Comparison of ENCODE assay signal across 15 cellular contexts in genomic region chr16:84578538-84579126, GRCh38.
"Had no signal": no experiment of that assay in that cellular context is flagged by ENCODE, and none has a peak within 500 bp of the region (broad histone marks: within the 10 kb centered on the region; RNA-seq: fewer than 3 reads in every experiment).

No MANE protein-coding gene starts in this region.

- H3K36me3 ChIP-seq: ascending aorta, cardiac muscle cell, gastroesophageal sphincter, pancreas, uterus had no signal

- H3K9me3 Mint-ChIP-seq: memory B cell, neural crest cell had no signal

- DNase-seq: activated CD4-positive, alpha-beta T cell treated with anti-CD3 and anti-CD28 coated beads for 4 hours; activated gamma-delta T cell; effector CD8-positive, alpha-beta T cell; islet precursor cell; left lung; pancreas; stimulated activated CD4-positive, alpha-beta T cell treated with anti-CD3 and anti-CD28 coated beads, Interleukin-2, amount 100 ng/mL, for 48 hours; stimulated activated CD8-positive, alpha-beta memory T cell treated with anti-CD3 and anti-CD28 coated beads, Interleukin-4, amount 100 ng/mL, for 48 hours; uterus had no signal

- H3K27ac ChIP-seq: ascending aorta, cardiac muscle cell, gastroesophageal sphincter, left lung, uterus had no signal

- ATAC-seq: gastroesophageal sphincter, left lung had no signal

- H3K27me3 Mint-ChIP-seq: memory B cell had no signal

- H3K27me3 ChIP-seq: ascending aorta, cardiac muscle cell, gastroesophageal sphincter, left lung, pancreas, uterus had no signal

- H3K4me3 ChIP-seq: ascending aorta, cardiac muscle cell, gastroesophageal sphincter, left lung, pancreas, uterus had no signal

- H3K9me3 ChIP-seq: ascending aorta, gastroesophageal sphincter, left lung, pancreas, uterus had no signal

- FAIRE-seq: colon, pancreas had no signal

- H3K4me3 Mint-ChIP-seq: memory B cell, neural crest cell had no signal

- H3K4me1 ChIP-seq: gastroesophageal sphincter, uterus had no signal
